Comparison of ENCODE assay signal across 9 cellular contexts in the genomic region with DNA sequence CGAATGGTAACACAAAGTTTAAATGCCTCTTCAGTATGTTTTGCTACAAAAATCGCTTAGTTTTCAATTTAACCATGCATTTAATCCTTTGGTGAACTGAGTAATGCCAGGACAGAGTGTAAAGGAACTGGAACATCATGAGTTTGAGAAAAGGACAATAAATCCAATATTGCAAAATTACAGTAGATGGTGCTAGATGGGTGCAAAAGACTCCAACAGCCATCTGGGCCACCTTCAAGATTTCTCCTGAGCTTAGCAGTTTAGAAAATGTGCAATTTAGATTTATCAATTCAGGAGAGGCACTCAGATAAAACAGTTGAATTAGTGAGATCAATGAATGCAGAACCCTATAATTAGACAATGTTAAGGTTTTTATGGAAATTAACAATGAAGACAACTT. TPM values are rescaled to one million over a fixed set of nuclear protein-coding genes. Genes with fewer than 3 reads are reported as not detected.
DNase-seq lines count a peak whose midpoint lies in the region; ATAC-seq and TF ChIP-seq lines count a peak whose summit lies in the region.
"Had no signal": no experiment of that assay in that cellular context is flagged by ENCODE, and none has a peak within 500 bp of the region (broad histone marks: within the 10 kb centered on the region; RNA-seq: fewer than 3 reads in every experiment).

No MANE protein-coding gene starts in this region.

- no peak for ATAC-seq in stimulated activated memory B cell treated with anti-CD40 and anti-IgM and Interleukin-4, amounts not matched to agents 10 μg/mL and 1 μg/mL and 100 μg/mL, for 72 hours

- H3K9me3 Mint-ChIP-seq in stimulated activated memory B cell treated with anti-CD40 and anti-IgM and Interleukin-4, amounts not matched to agents 10 μg/mL and 1 μg/mL and 100 μg/mL, for 72 hours = no peaks in the 10 kb centered on the region
- H3K9me3 Mint-ChIP-seq: activated naive CD4-positive, alpha-beta T cell treated with anti-CD3 and anti-CD28 coated beads, Interleukin-2, amount 50 U/mL, for 24 hours had no signal

- peaks cover 0 to 10% of the 10 kb centered on the region in 2 donors for H3K27me3 ChIP-seq in tibial nerve

- TF ChIP-seq EP300 in tibial nerve (IDR thresholded peaks at IDR 0.05) = no peak

- TF ChIP-seq CTCF in AG09319 (IDR thresholded peaks at IDR 0.05; ENCODE audit: low read depth, low read length) (peak; percentile 36), GM20000 (IDR thresholded peaks at IDR 0.05; ENCODE audit: extremely low read depth, missing control alignments) (no peak), fibroblast of pulmonary artery (IDR thresholded peaks at IDR 0.05; ENCODE audit: low read length, missing control alignments) (peak; percentile 39), tibial nerve (IDR thresholded peaks at IDR 0.05) (peak; percentile 20 to 54 (median 33))

- DNase-seq in AG09319 (ENCODE audit: extremely low read depth, low read depth) = peak; percentile 8
- DNase-seq in GM20000 (ENCODE audit: low spot score) = peak; percentile 8
- DNase-seq in NOMO-1 treated with dmso at 0.1 percent for 144 hours (lab: John Stamatoyannopoulos, UW; ENCODE audit: unreplicated experiment) = peak; percentile 38
- peak; percentile 58 for DNase-seq in fibroblast of pulmonary artery (ENCODE audit: low read depth)
- DNase-seq in tibial nerve (ENCODE audit: low spot score in 2 of 2) = no peak
- no peak for DNase-seq in activated CD8-positive, alpha-beta memory T cell treated with anti-CD3 and anti-CD28 coated beads for 24 hours
- DNase-seq in LoVo (ENCODE audit: low spot score) = no peak

- H3K36me3 Mint-ChIP-seq in stimulated activated memory B cell treated with anti-CD40 and anti-IgM and Interleukin-4, amounts not matched to agents 10 μg/mL and 1 μg/mL and 100 μg/mL, for 72 hours = no peaks in the 10 kb centered on the region
- H3K36me3 Mint-ChIP-seq: activated naive CD4-positive, alpha-beta T cell treated with anti-CD3 and anti-CD28 coated beads, Interleukin-2, amount 50 U/mL, for 24 hours had no signal

- WGBS in tibial nerve, 2 donors = 36 to 46% methylated on average over 2 of the region's 2 CpGs

- H3K4me3 ChIP-seq in fibroblast of pulmonary artery (replicated peaks; ENCODE audit: low read depth, low read length) = no peak overlapping the region
- no peak overlapping the region for H3K4me3 ChIP-seq in tibial nerve

- H3K36me3 ChIP-seq in tibial nerve = no peaks in the 10 kb centered on the region

- H3K27ac Mint-ChIP-seq in stimulated activated memory B cell treated with anti-CD40 and anti-IgM and Interleukin-4, amounts not matched to agents 10 μg/mL and 1 μg/mL and 100 μg/mL, for 72 hours = no peak overlapping the region
- H3K27ac Mint-ChIP-seq: activated naive CD4-positive, alpha-beta T cell treated with anti-CD3 and anti-CD28 coated beads, Interleukin-2, amount 50 U/mL, for 24 hours had no signal

- no peaks in the 10 kb centered on the region for H3K4me1 Mint-ChIP-seq in stimulated activated memory B cell treated with anti-CD40 and anti-IgM and Interleukin-4, amounts not matched to agents 10 μg/mL and 1 μg/mL and 100 μg/mL, for 72 hours
- H3K4me1 Mint-ChIP-seq: activated naive CD4-positive, alpha-beta T cell treated with anti-CD3 and anti-CD28 coated beads, Interleukin-2, amount 50 U/mL, for 24 hours had no signal

- TF ChIP-seq POLR2A in tibial nerve (IDR thresholded peaks at IDR 0.05) = no peak

- H3K4me3 Mint-ChIP-seq in stimulated activated memory B cell treated with anti-CD40 and anti-IgM and Interleukin-4, amounts not matched to agents 10 μg/mL and 1 μg/mL and 100 μg/mL, for 72 hours = no peak overlapping the region
- H3K4me3 Mint-ChIP-seq: activated naive CD4-positive, alpha-beta T cell treated with anti-CD3 and anti-CD28 coated beads, Interleukin-2, amount 50 U/mL, for 24 hours had no signal

- no peaks in the 10 kb centered on the region for H3K4me1 ChIP-seq in tibial nerve

- H3K9me3 ChIP-seq in tibial nerve = no peaks in the 10 kb centered on the region

- no peaks in the 10 kb centered on the region for H3K27me3 Mint-ChIP-seq in stimulated activated memory B cell treated with anti-CD40 and anti-IgM and Interleukin-4, amounts not matched to agents 10 μg/mL and 1 μg/mL and 100 μg/mL, for 72 hours
- H3K27me3 Mint-ChIP-seq: activated naive CD4-positive, alpha-beta T cell treated with anti-CD3 and anti-CD28 coated beads, Interleukin-2, amount 50 U/mL, for 24 hours had no signal

- no peak overlapping the region for H3K27ac ChIP-seq in tibial nerve

RNA-seq across cellular contexts. Expression of gene MID1IP1, which starts 33.2 kb away (rescaled TPM):
- total RNA-seq in tibial nerve = 100 to 1,000 TPM in 2 of 4 donors, 10 to 100 TPM in 2; 67.5 to 153 (median 97.1) TPM

Comparison
In these comparisons a context has a peak if more than half of its experiments do, and no peak if none do; other contexts are left out.
1. DNase-seq: peak in AG09319 (single experiment), GM20000 (single experiment), NOMO-1 treated with dmso at 0.1 percent for 144 hours (single experiment) and fibroblast of pulmonary artery (single experiment); none in tibial nerve (0 of 2), activated CD8-positive, alpha-beta memory T cell treated with anti-CD3 and anti-CD28 coated beads for 24 hours (single experiment) and LoVo (single experiment).